29 cellular contexts compared by ENCODE assay signal in genomic region chr22:23649071-23649501, GRCh38. TPM values are rescaled to one million over a fixed set of nuclear protein-coding genes. Genes with fewer than 3 reads are reported as not detected.
"Had no signal": no experiment of that assay in that cellular context is flagged by ENCODE, and none has a peak within 500 bp of the region (broad histone marks: within the 10 kb centered on the region; RNA-seq: fewer than 3 reads in every experiment).

No MANE protein-coding gene starts in this region.

- H3K27ac ChIP-seq: ascending aorta, KMS-11, PC-9, RWPE1, SJCRH30, SK-N-MC had no signal

- H3K36me3 ChIP-seq: SJCRH30 had no signal

- ATAC-seq: activated CD8-positive, alpha-beta T cell treated with anti-CD3 and anti-CD28 coated beads, Interleukin-2, amount 10 ng/mL, durations not matched to agents 7 days and 5 days had no signal

- H3K9ac ChIP-seq: KMS-11 had no signal

- H3K9me3 ChIP-seq: ascending aorta, SJCRH30 had no signal

- H3K27me3 ChIP-seq: ascending aorta, SJCRH30 had no signal

- H2AFZ ChIP-seq: PC-9 had no signal

- DNase-seq: activated CD4-positive, alpha-beta T cell treated with anti-CD3 and anti-CD28 coated beads, Interleukin-2, amount 10 ng/mL, durations not matched to agents 24 days and 14 days; activated CD4-positive, alpha-beta T cell treated with anti-CD3 and anti-CD28 coated beads, Interleukin-2, amount 50 U/mL, for 48 hours; activated CD8-positive, alpha-beta T cell treated with anti-CD3 and anti-CD28 coated beads, Interleukin-2, amount 10 ng/mL, durations not matched to agents 7 days and 5 days; activated naive CD4-positive, alpha-beta T cell treated with anti-CD3 and anti-CD28 coated beads, Interleukin-2, amount 10 ng/mL, durations not matched to agents 7 days and 5 days; activated T-cell treated with anti-CD3 and anti-CD28 coated beads, Interleukin-2, amount 50 U/mL, for 24 hours; amniotic stem cell; central memory CD4-positive, alpha-beta T cell; NCI-H1092 treated with DMSO at 0.1 percent for 48 hours; NCI-H1417; NCI-H146; NCI-H187; NCI-H2029 treated with DMSO at 0.1 percent for 48 hours; NCI-H2107; NCI-H2171; NCI-H510A; NCI-H526; NCI-H748 treated with DMSO at 0.1 percent for 48 hours; NK-92 treated with Interleukin-12 subunit alpha and Interleukin-12 subunit beta, amount 100 ng/mL, for 24 hours; PC-9; SHP77; SJCRH30; T1000 had no signal

- H3K4me1 ChIP-seq: ascending aorta, SJCRH30 had no signal

- H3K4me3 ChIP-seq: ascending aorta, PC-9, SJCRH30, SK-N-MC had no signal

- H3K4me2 ChIP-seq: KMS-11, PC-9 had no signal

- FAIRE-seq: bronchial epithelial cell, RCC 7860 had no signal

RNA-seq across cellular contexts. Expression of gene DRICH1, which starts 17.0 kb away (rescaled TPM):
- total RNA-seq: ascending aorta, bronchial epithelial cell, M059J, SJCRH30 had no signal

RNA-seq across cellular contexts. Expression of gene RGL4, which starts 41.7 kb away (rescaled TPM):
- total RNA-seq: ascending aorta, bronchial epithelial cell, M059J, PC-9, SJCRH30 had no signal
